ENCODE assay signal across 25 cellular contexts in genomic region chr9:107706706-107707105, GRCh38.
"Had no signal": no experiment of that assay in that cellular context is flagged by ENCODE, and none has a peak within 500 bp of the region (broad histone marks: within the 10 kb centered on the region; RNA-seq: fewer than 3 reads in every experiment).

No MANE protein-coding gene starts in this region.

- H3K4me1 ChIP-seq: neural progenitor cell, testis had no signal

- H3K9me3 ChIP-seq: ascending aorta, esophagus squamous epithelium, right atrium auricular region, testis had no signal

- H3K4me2 ChIP-seq: neural progenitor cell had no signal

- ATAC-seq: left colon; natural killer cell; stimulated activated naive CD8-positive, alpha-beta T cell treated with anti-CD3 and anti-CD28 coated beads, Interleukin-15, Interleukin-2, amounts not matched to agents 100 U/mL and 50 U/mL, for 24 hours; T-helper 17 cell had no signal

- H2AFZ ChIP-seq: neural progenitor cell had no signal

- H3K36me3 ChIP-seq: ascending aorta, esophagus squamous epithelium, neural progenitor cell, right atrium auricular region had no signal

- H3K27ac ChIP-seq: ascending aorta, epithelial cell of prostate, esophagus squamous epithelium, neural progenitor cell, testis had no signal

- H3K27me3 ChIP-seq: ascending aorta, esophagus squamous epithelium, neural progenitor cell, right atrium auricular region, testis had no signal

- H3K9ac ChIP-seq: neural progenitor cell had no signal

- DNase-seq: activated CD4-positive, alpha-beta memory T cell treated with anti-CD3 and anti-CD28 coated beads for 36 hours; activated CD4-positive, alpha-beta T cell treated with anti-CD3 and anti-CD28 coated beads, Interleukin-2, amount 10 ng/mL, durations not matched to agents 24 days and 14 days; activated CD4-positive, CD25-positive, alpha-beta regulatory T cell treated with anti-CD3 and anti-CD28 coated beads, Interleukin-2, amount 50 U/mL, for 72 hours; activated CD8-positive, alpha-beta memory T cell treated with anti-CD3 and anti-CD28 coated beads, Interleukin-2, amount 50 U/mL, for 4 hours; activated effector memory CD4-positive, alpha-beta T cell treated with anti-CD3 and anti-CD28 coated beads, Interleukin-2, amount 50 U/mL, for 16 hours; activated naive CD4-positive, alpha-beta T cell treated with anti-CD3 and anti-CD28 coated beads, Interleukin-2, amount 10 ng/mL, durations not matched to agents 7 days and 5 days; activated naive CD8-positive, alpha-beta T cell treated with anti-CD3 and anti-CD28 coated beads, Interleukin-2, amount 10 ng/mL, durations not matched to agents 7 days and 5 days; activated T-cell treated with anti-CD3 and anti-CD28 coated beads, Interleukin-2, amount 50 U/mL, for 1 hour; effector CD4-positive, alpha-beta T cell; esophagus squamous epithelium; head of caudate nucleus; hippocampal formation; kidney; left colon; mesendoderm; natural killer cell; occipital lobe; stimulated activated CD4-positive, alpha-beta T cell treated with anti-CD3 and anti-CD28 coated beads, Interleukin-2, amount 100 ng/mL, for 48 hours; stimulated activated naive CD8-positive, alpha-beta T cell treated with anti-CD3 and anti-CD28 coated beads, Interleukin-15, Interleukin-2, amounts not matched to agents 100 U/mL and 50 U/mL, for 24 hours; T-helper 17 cell; testis had no signal

- H3K4me3 ChIP-seq: ascending aorta, esophagus squamous epithelium, neural progenitor cell, right atrium auricular region, testis had no signal
